In genomic region chr5:32143991-32144636, GRCh38 we compare ENCODE assay signal across 17 cellular contexts. TPM values are rescaled to one million over a fixed set of nuclear protein-coding genes. Genes with fewer than 3 reads are reported as not detected.
A peak's percentile ranks its signal among the peaks of the same experiment; 100 is the strongest.
DNase-seq lines count a peak whose midpoint lies in the region; ATAC-seq, FAIRE-seq and TF ChIP-seq lines count a peak whose summit lies in the region.
"Had no signal": no experiment of that assay in that cellular context is flagged by ENCODE, and none has a peak within 500 bp of the region (broad histone marks: within the 10 kb centered on the region; RNA-seq: fewer than 3 reads in every experiment).

No MANE protein-coding gene starts in this region.

- peaks cover 73% of the 10 kb centered on the region for H3K79me2 ChIP-seq in HepG2 (ENCODE audit: insufficient read depth, low read length)

- no peaks in the 10 kb centered on the region for H3K9me3 ChIP-seq in HepG2 (ENCODE audit: low read length)
- no peaks in the 10 kb centered on the region for H3K9me3 ChIP-seq in right lobe of liver
- H3K9me3 ChIP-seq: gastroesophageal sphincter, MG63, neutrophil, suprapubic skin had no signal

- H3K27me3 ChIP-seq in HepG2 (ENCODE audit: control insufficient read depth in 1 of 2, insufficient read depth in 2 of 2, low read length in 2 of 2), result no peaks in the 10 kb centered on the region
- H3K27me3 ChIP-seq in right lobe of liver, result no peaks in the 10 kb centered on the region
- H3K27me3 ChIP-seq: gastroesophageal sphincter, MG63, neutrophil, suprapubic skin had no signal

- no peak for TF ChIP-seq RAD21 in HepG2 (CRISPR knock-in tag; IDR thresholded peaks at IDR 0.05)

- TF ChIP-seq EP300 in HepG2 (IDR thresholded peaks at IDR 0.05; ENCODE audit: low read depth in 2 of 2, low read length in 2 of 2) (no peak), HepG2 (CRISPR knock-in tag; IDR thresholded peaks at IDR 0.05; ENCODE audit: borderline replicate concordance) (no peak)

- in situ Hi-C loops in HepG2 (cut with HindIII; ENCODE audit: extremely low pct_ligation_motif_present, low pct_unique_long_range_greater_than_20kb), result no loop called here

- 93% methylated on average over 6 of the region's 6 CpGs for WGBS in HepG2 (ENCODE audit: low lambda C conversion rate)
- WGBS in right lobe of liver (ENCODE audit: insufficient coverage, low coverage, low lambda C conversion rate, missing lambda C conversion rate), result 67% methylated on average over 4 of the region's 6 CpGs

- CTCF ChIA-PET in HepG2 (lab: Yijun Ruan, JAX; ENCODE audit: low intra/inter-chr PET ratio, low total read pairs), result no interaction called here

- POLR2A ChIA-PET in HepG2 (lab: Yijun Ruan, JAX), result interaction anchor here (1.2 kb wide), 1 partner anchor 30 kb away, joined by 3 read pairs; the partner anchor contains the start of gene GOLPH3

- peak overlapping the region; percentile 28 for H3K4me3 Mint-ChIP-seq in glutamatergic neuron (ENCODE audit: unreplicated experiment)
- H3K4me3 Mint-ChIP-seq in activated naive CD8-positive, alpha-beta T cell treated with anti-CD3 and anti-CD28 coated beads, Interleukin-2, amount 50 U/mL, for 24 hours, result no peak overlapping the region
- H3K4me3 Mint-ChIP-seq: activated B cell treated with CpG ODN at 0.5 μM for 24 hours had no signal

- FAIRE-seq in HepG2 (lab: Jason Lieb, UNC), result no peak

- no peaks in the 10 kb centered on the region for H3K36me3 Mint-ChIP-seq in glutamatergic neuron (ENCODE audit: unreplicated experiment)
- peaks cover 42% of the 10 kb centered on the region for H3K36me3 Mint-ChIP-seq in activated naive CD8-positive, alpha-beta T cell treated with anti-CD3 and anti-CD28 coated beads, Interleukin-2, amount 50 U/mL, for 24 hours (ENCODE audit: low read depth)

- DNase-seq in HepG2 (ENCODE audit: low spot score), result peak; percentile 55
- DNase-seq in right lobe of liver, result no peak
- DNase-seq in glutamatergic neuron, result no peak
- DNase-seq in germinal center (ENCODE audit: low spot score), result no peak
- no peak for DNase-seq in NCI-H510A (lab: John Stamatoyannopoulos, UW)
- no peak for DNase-seq in activated naive CD8-positive, alpha-beta T cell treated with anti-CD3 and anti-CD28 coated beads, Interleukin-2, amount 50 U/mL, for 24 hours
- DNase-seq: activated B cell treated with CpG ODN at 0.5 μM for 24 hours; activated CD8-positive, alpha-beta memory T cell treated with anti-CD3 and anti-CD28 coated beads for 24 hours; NCI-H774; PC-3; stimulated activated CD4-positive, alpha-beta T cell treated with anti-CD3 and anti-CD28 coated beads, Interleukin-15, amount 100 ng/mL, for 24 hours; T-helper 17 cell had no signal

- H3K36me3 ChIP-seq in HepG2 (replicated peaks in 1 of 2; ENCODE audit: control insufficient read depth in 1 of 2, insufficient read depth in 2 of 2, low read length in 2 of 2) (peaks cover 1 to 23% of the 10 kb centered on the region in 2 experiments; a peak in 2 of 5 replicates), right lobe of liver (no peaks in the 10 kb centered on the region)

- H3K9ac ChIP-seq in HepG2 (ENCODE audit: insufficient read depth, low read depth, low read length), result no peak overlapping the region

- H3K4me1 ChIP-seq in HepG2 (ENCODE audit: insufficient read depth, low read length), result peaks cover 53% of the 10 kb centered on the region
- peaks cover 0 to 49% (median 27%) of the 10 kb centered on the region in 4 donors for H3K4me1 ChIP-seq in right lobe of liver

- H3K27ac Mint-ChIP-seq in glutamatergic neuron (ENCODE audit: unreplicated experiment), result peak overlapping the region; percentile 43
- H3K27ac Mint-ChIP-seq in activated naive CD8-positive, alpha-beta T cell treated with anti-CD3 and anti-CD28 coated beads, Interleukin-2, amount 50 U/mL, for 24 hours, result no peak overlapping the region
- H3K27ac Mint-ChIP-seq: activated B cell treated with CpG ODN at 0.5 μM for 24 hours had no signal

- no peak overlapping the region for H3K4me2 ChIP-seq in HepG2 (ENCODE audit: low read depth, low read length)

- TF ChIP-seq CTCF in HepG2 (CRISPR knock-in tag; IDR thresholded peaks at IDR 0.05) (no peak), right lobe of liver (IDR thresholded peaks at IDR 0.05) (no peak), VCaP (conservative IDR thresholded peaks at IDR 0.05) (no peak), glutamatergic neuron (IDR thresholded peaks at IDR 0.05; ENCODE audit: partially characterized antibody, unreplicated experiment) (no peak)

- no peak overlapping the region for H2AFZ ChIP-seq in HepG2 (ENCODE audit: low read length)

- H3K4me1 Mint-ChIP-seq in glutamatergic neuron (ENCODE audit: low read depth, unreplicated experiment), result peaks cover 27% of the 10 kb centered on the region
- H3K4me1 Mint-ChIP-seq in activated naive CD8-positive, alpha-beta T cell treated with anti-CD3 and anti-CD28 coated beads, Interleukin-2, amount 50 U/mL, for 24 hours, result peaks cover 41% of the 10 kb centered on the region

- H4K20me1 ChIP-seq in HepG2 (ENCODE audit: insufficient read depth, low read length), result peaks cover 59% of the 10 kb centered on the region

- TF ChIP-seq POLR2A in HepG2 (IDR thresholded peaks at IDR 0.05; ENCODE audit: insufficient read depth in 1 of 2, low read depth in 2 of 2, low read length in 2 of 2) (no peak), right lobe of liver (IDR thresholded peaks at IDR 0.05) (no peak)

- H3K4me3 ChIP-seq in HepG2 (replicated peaks in 1 of 3; ENCODE audit: insufficient read depth in 1 of 3, low read depth in 2 of 3, low read length in 3 of 3), result no peak overlapping the region
- H3K4me3 ChIP-seq in right lobe of liver, result no peak overlapping the region
- H3K4me3 ChIP-seq: gastroesophageal sphincter, MG63, suprapubic skin had no signal

- intact Hi-C loops in HepG2 (cut with micrococcal nuclease; ENCODE audit: unreplicated experiment), result no loop called here
- intact Hi-C loops in right lobe of liver (cut with DNase I), result no loop called here

- H3K9me3 Mint-ChIP-seq in glutamatergic neuron (ENCODE audit: unreplicated experiment), result peaks cover 9% of the 10 kb centered on the region
- H3K9me3 Mint-ChIP-seq in activated naive CD8-positive, alpha-beta T cell treated with anti-CD3 and anti-CD28 coated beads, Interleukin-2, amount 50 U/mL, for 24 hours, result no peaks in the 10 kb centered on the region
- H3K9me3 Mint-ChIP-seq: activated B cell treated with CpG ODN at 0.5 μM for 24 hours had no signal

- peaks cover 2% of the 10 kb centered on the region for H3K27me3 Mint-ChIP-seq in glutamatergic neuron (ENCODE audit: unreplicated experiment)
- no peaks in the 10 kb centered on the region for H3K27me3 Mint-ChIP-seq in activated naive CD8-positive, alpha-beta T cell treated with anti-CD3 and anti-CD28 coated beads, Interleukin-2, amount 50 U/mL, for 24 hours
- H3K27me3 Mint-ChIP-seq: activated B cell treated with CpG ODN at 0.5 μM for 24 hours, T-helper 17 cell had no signal

- H3K27ac ChIP-seq in HepG2 (ENCODE audit: extremely low read length, insufficient read depth, low read length) (peak overlapping the region; percentile 30), right lobe of liver (no peak overlapping the region), VCaP (peak overlapping the region; percentile 79)
- H3K27ac ChIP-seq: gastroesophageal sphincter, neutrophil, suprapubic skin had no signal

- ATAC-seq in HepG2, result peak; percentile 56
- ATAC-seq in right lobe of liver, result no peak
- no peak for ATAC-seq in activated naive CD8-positive, alpha-beta T cell treated with anti-CD3 and anti-CD28 coated beads, Interleukin-2, amount 50 U/mL, for 24 hours
- ATAC-seq: gastroesophageal sphincter, PC-3, T-helper 17 cell had no signal

- BruUV-seq in HepG2 (replicated peaks; lab: Mats Ljungman, UMichigan), result no TSS peak

TF ChIP-seq in HepG2, 621 proteins besides CTCF, POLR2A, EP300 and RAD21 (continues in another document):
- TF ChIP-seq SIN3B (IDR thresholded peaks at IDR 0.05; ENCODE audit: low read length) (no peak), KDM5B (CRISPR knock-in tag; IDR thresholded peaks at IDR 0.05; ENCODE audit: borderline replicate concordance) (no peak), ATF7 (IDR thresholded peaks at IDR 0.05) (no peak), ATF7 (CRISPR knock-in tag; IDR thresholded peaks at IDR 0.05) (no peak), SIX1 (CRISPR knock-in tag; IDR thresholded peaks at IDR 0.05; ENCODE audit: borderline replicate concordance) (peak; percentile 73; the same call in 1 of the 2 replicates), ZNF331 (CRISPR knock-in tag; IDR thresholded peaks at IDR 0.05) (no peak), ASH2L (IDR thresholded peaks at IDR 0.05; ENCODE audit: insufficient read length, low read depth, low read length) (no peak)

RNA-seq across cellular contexts. Expression of gene GOLPH3, which starts 30.0 kb away (rescaled TPM):
- total RNA-seq in HepG2 (2016; rRNA removed; fragmentation: Illumina TruSeq; extraction: Trizol) (84.5 and 102 TPM in 2 replicates), right lobe of liver (100 to 1,000 TPM in 3 of 6 experiments, 10 to 100 TPM in 3; 59.1 to 141 (median 95.9) TPM), glutamatergic neuron (ENCODE audit: unreplicated experiment) (68.5 TPM)
- total RNA-seq in HepG2 (2016; cell fraction: cytosol; rRNA removed; fragmentation: Illumina TruSeq; extraction: Trizol; ENCODE audit: low read depth), result 20.7 and 21.6 TPM in 2 replicates
- 86.0 and 93.9 TPM in 2 replicates for total RNA-seq in HepG2 (2016; cell fraction: insoluble cytoplasmic fraction; rRNA removed; fragmentation: Illumina TruSeq; extraction: Trizol)
- total RNA-seq in HepG2 (2016; cell fraction: membrane; rRNA removed; fragmentation: Illumina TruSeq; extraction: Trizol), result 76.0 and 82.4 TPM in 2 replicates
- total RNA-seq in HepG2 (2016; cell fraction: nucleus; rRNA removed; fragmentation: Illumina TruSeq; extraction: Trizol), result 42.1 and 43.2 TPM in 2 replicates
- 52.5 and 59.5 TPM in 2 replicates for polyA plus RNA-seq in HepG2 (2011; rRNA removed)
- 36.8 and 52.8 TPM in 2 replicates for polyA plus RNA-seq in HepG2 (2011; cell fraction: cytosol; rRNA removed)
- 22.0 TPM in 2 replicates for polyA plus RNA-seq in HepG2 (2011; cell fraction: nucleus; rRNA removed)
- 57.7 and 69.6 TPM in 2 replicates for polyA plus RNA-seq in HepG2 (2012)
- 12.8 and 16.5 TPM in 2 replicates for polyA plus RNA-seq in HepG2 (2016; cell fraction: cytosol; fragmentation: Illumina TruSeq; extraction: Trizol; ENCODE audit: low read depth)
- polyA plus RNA-seq in HepG2 (2016; cell fraction: insoluble cytoplasmic fraction; fragmentation: Illumina TruSeq; extraction: Trizol; ENCODE audit: low read depth), result 135 and 138 TPM in 2 replicates
- polyA plus RNA-seq in HepG2 (2016; cell fraction: membrane; fragmentation: Illumina TruSeq; extraction: Trizol; ENCODE audit: low read depth), result 56.5 and 60.8 TPM in 2 replicates
- polyA plus RNA-seq in HepG2 (2016; cell fraction: nucleus; fragmentation: Illumina TruSeq; extraction: Trizol; ENCODE audit: insufficient read depth, low read depth), result 72.8 and 76.3 TPM in 2 replicates
- 91.4 and 138 TPM in 2 replicates for polyA minus RNA-seq in HepG2 (2011; rRNA and poly(A)+ RNA removed; ENCODE audit: low replicate concordance)
- polyA minus RNA-seq in HepG2 (2011; cell fraction: cytosol; rRNA and poly(A)+ RNA removed), result 69.1 and 70.2 TPM in 2 replicates
- polyA minus RNA-seq in HepG2 (2011; cell fraction: nucleus; rRNA and poly(A)+ RNA removed), result 52.3 and 58.3 TPM in 2 replicates

Comparison
In these comparisons a context has a peak if more than half of its experiments do, and no peak if none do; other contexts are left out.
1. H3K27ac ChIP-seq: peak in HepG2 (single experiment) and VCaP (single experiment); none in right lobe of liver (0 of 3).